8 cellular contexts compared by ENCODE assay signal in genomic region chr11:14642873-14643696, GRCh38. TPM values are rescaled to one million over a fixed set of nuclear protein-coding genes. Genes with fewer than 3 reads are reported as not detected.
DNase-seq lines count a peak whose midpoint lies in the region; ATAC-seq and TF ChIP-seq lines count a peak whose summit lies in the region.

No MANE protein-coding gene starts in this region.

- peak overlapping the region; percentile 75 for H3K4me3 Mint-ChIP-seq in endodermal cell

- H3K4me3 ChIP-seq in endodermal cell (ENCODE audit: low read length) (peak overlapping the region; percentile 90), ovary (peak overlapping the region; percentile 42)

- H3K9ac ChIP-seq in endodermal cell (ENCODE audit: extremely low read depth, low read length, poor library complexity, severe bottlenecking) = peak overlapping the region; percentile 60

- TF ChIP-seq CTCF in endodermal cell (conservative IDR thresholded peaks at IDR 0.05) (no peak), ovary (IDR thresholded peaks at IDR 0.05) (no peak)

- no peaks in the 10 kb centered on the region for H3K9me3 Mint-ChIP-seq in endodermal cell

- H3K27ac Mint-ChIP-seq in endodermal cell = no peak overlapping the region

- ATAC-seq in GM19395 (IDR thresholded peaks at IDR 0.05; ENCODE audit: unreplicated experiment) (peak; percentile 2), GM19324 (IDR thresholded peaks at IDR 0.05; ENCODE audit: low FRiP score, unreplicated experiment) (no peak)

- intact Hi-C loops in ovary (cut with DNase I) = no loop called here

- peak; percentile 12 for DNase-seq in RPMI8226
- peak; percentile 44 for DNase-seq in endodermal cell
- DNase-seq in ovary = no peak
- DNase-seq in NCI-H446 treated with DMSO at 0.1 percent for 48 hours (lab: John Stamatoyannopoulos, UW) = no peak
- DNase-seq in SHP77 treated with DMSO at 0.1 percent for 48 hours (lab: John Stamatoyannopoulos, UW) = no peak
- DNase-seq in HuH-7 (ENCODE audit: low spot score) = no peak

- peaks cover 38% of the 10 kb centered on the region for H3K27me3 ChIP-seq in endodermal cell (ENCODE audit: control insufficient read depth, insufficient read depth, low read length, poor library complexity, severe bottlenecking)
- H3K27me3 ChIP-seq in ovary = no peaks in the 10 kb centered on the region

- H3K36me3 Mint-ChIP-seq in endodermal cell (ENCODE audit: low read depth) = no peaks in the 10 kb centered on the region

- WGBS in endodermal cell (ENCODE audit: insufficient coverage in 1 of 2, insufficient read length in 1 of 2), 2 experiments = 32 to 94% methylated on average over 15 to 52 of the region's 52 CpGs
- 30 to 45% (median 31%) methylated on average over 36 to 52 of the region's 52 CpGs for WGBS in ovary, 3 donors

- H3K27me3 Mint-ChIP-seq in endodermal cell (ENCODE audit: insufficient read depth) = peaks cover 36% of the 10 kb centered on the region

- H3K36me3 ChIP-seq in endodermal cell (ENCODE audit: control insufficient read depth, insufficient read depth, low read length) (no peaks in the 10 kb centered on the region), ovary (no peaks in the 10 kb centered on the region)

- TF ChIP-seq EP300 in ovary (IDR thresholded peaks at IDR 0.05) = no peak

- no peak for TF ChIP-seq POLR2A in ovary (IDR thresholded peaks at IDR 0.05)

- no peaks in the 10 kb centered on the region for H3K9me3 ChIP-seq in endodermal cell (ENCODE audit: control insufficient read depth, low read length)
- H3K9me3 ChIP-seq in ovary = no peaks in the 10 kb centered on the region

- H3K27ac ChIP-seq in endodermal cell (ENCODE audit: low read depth, low read length) (no peak overlapping the region), ovary (no peak overlapping the region)

- no peaks in the 10 kb centered on the region for H3K4me1 ChIP-seq in endodermal cell (ENCODE audit: control insufficient read depth, insufficient read depth, low read length)
- H3K4me1 ChIP-seq in ovary (ENCODE audit: insufficient read depth) = peaks cover 4% of the 10 kb centered on the region

- H3K4me1 Mint-ChIP-seq in endodermal cell = peaks cover 13% of the 10 kb centered on the region

RNA-seq across cellular contexts. Expression of gene PDE3B, which starts 0.5 kb away (rescaled TPM):
- total RNA-seq in endodermal cell (10 to 100 TPM in 1 of 2 donors, 1 to 10 TPM in 1; 9.4 to 11.7 TPM), ovary (1 to 10 TPM in 5 of 7 donors, under 1 TPM in 2; 0.51 to 5.9 (median 2.1) TPM)
- 13.4 TPM for polyA plus RNA-seq in endodermal cell (2013, experiment 1 of 2)
- polyA plus RNA-seq in endodermal cell (2013, experiment 2 of 2) = 14.0 TPM
- polyA plus RNA-seq in ovary = under 1 TPM; 0.13 to 0.98 TPM

Comparison
In these comparisons a context has a peak if more than half of its experiments do, and no peak if none do; other contexts are left out.
1. DNase-seq: peak in RPMI8226 (single experiment) and endodermal cell (single experiment); none in ovary (0 of 5), NCI-H446 treated with DMSO at 0.1 percent for 48 hours (single experiment), SHP77 treated with DMSO at 0.1 percent for 48 hours (single experiment) and HuH-7 (single experiment).